Comparison of ENCODE assay signal across 12 cellular contexts in the genomic region with DNA sequence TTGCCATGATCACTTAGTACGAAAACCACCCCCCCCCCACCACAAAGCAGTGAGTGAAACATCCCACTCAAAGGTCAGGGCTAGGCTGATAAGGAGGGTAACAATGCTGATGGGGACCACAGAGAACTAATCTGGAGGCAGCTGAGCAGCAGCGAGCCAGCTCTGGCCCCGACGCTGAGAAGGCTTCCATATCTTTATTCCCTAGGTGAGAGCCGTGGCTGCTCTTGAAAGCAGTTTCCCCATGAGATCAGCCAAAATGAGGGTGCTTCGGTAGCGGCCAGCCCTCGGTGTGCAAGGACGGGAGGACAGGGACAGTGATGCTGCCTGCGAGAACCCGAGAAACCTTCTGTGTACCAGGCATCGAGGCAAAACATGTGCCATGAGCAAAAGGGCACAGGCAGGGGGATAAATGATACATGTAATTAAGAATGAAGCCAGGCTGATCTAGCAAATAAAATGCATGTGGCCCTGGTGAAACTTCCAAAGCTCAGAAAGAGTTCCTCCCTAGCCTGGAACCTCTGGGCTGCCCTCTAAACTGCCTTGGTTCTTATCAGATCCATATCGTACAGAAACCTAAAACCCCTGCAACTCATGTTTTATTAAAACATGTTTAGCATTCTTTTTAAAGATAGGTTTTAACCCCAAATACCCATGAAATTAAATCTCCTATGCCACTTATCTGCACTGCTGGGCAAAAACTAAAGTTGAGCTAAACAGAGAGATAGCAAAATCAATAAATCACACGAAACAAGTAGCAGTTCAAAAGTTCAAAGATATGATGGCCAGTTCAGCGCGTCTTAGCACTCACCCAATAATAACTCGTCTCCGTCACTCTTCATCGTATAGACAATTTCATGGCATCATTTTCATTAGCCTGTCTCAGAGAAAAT.
DNase-seq lines count a peak whose midpoint lies in the region; FAIRE-seq and TF ChIP-seq lines count a peak whose summit lies in the region.
"Had no signal": no experiment of that assay in that cellular context is flagged by ENCODE, and none has a peak within 500 bp of the region (broad histone marks: within the 10 kb centered on the region; RNA-seq: fewer than 3 reads in every experiment).

No MANE protein-coding gene starts in this region.

- H3K9me3 ChIP-seq in Caco-2 (no peaks in the 10 kb centered on the region), cardiac muscle cell (ENCODE audit: low read depth) (no peaks in the 10 kb centered on the region), ovary (no peaks in the 10 kb centered on the region)

- peak overlapping the region; percentile 80 for H3K4me3 Mint-ChIP-seq in Caco-2 (ENCODE audit: unreplicated experiment)
- no peak overlapping the region for H3K4me3 Mint-ChIP-seq in CD14-positive monocyte
- H3K4me3 Mint-ChIP-seq: CD4-positive, alpha-beta memory T cell; T-helper 1 cell treated with Interleukin-12 subunit alpha and Interleukin-12 subunit beta and Interleukin-4 antibody, amounts not matched to agents 30 μg/mL and 1 μg/mL, for 36 hours had no signal

- H3K27me3 Mint-ChIP-seq in Caco-2 (ENCODE audit: insufficient read depth, unreplicated experiment), result no peaks in the 10 kb centered on the region
- H3K27me3 Mint-ChIP-seq in CD14-positive monocyte (ENCODE audit: low read depth in 3 of 3), result no peaks in the 10 kb centered on the region
- H3K27me3 Mint-ChIP-seq: CD4-positive, alpha-beta memory T cell had no signal

- FAIRE-seq in D721Med (lab: Jason Lieb, UNC), result no peak

- H3K4me1 Mint-ChIP-seq in Caco-2 (ENCODE audit: low read depth, unreplicated experiment), result peaks cover 53% of the 10 kb centered on the region
- H3K4me1 Mint-ChIP-seq in CD14-positive monocyte, result peaks cover 23% of the 10 kb centered on the region

- CTCF ChIA-PET in Caco-2 (lab: Charles Lee), result interaction anchor here (1.1 to 1.4 kb wide), 3 partner anchors 8 to 56 kb away, joined by 3 to 4 read pairs (median 3); no protein-coding TSS in a partner anchor

- H3K9me3 Mint-ChIP-seq in Caco-2 (ENCODE audit: unreplicated experiment), result no peaks in the 10 kb centered on the region
- no peaks in the 10 kb centered on the region for H3K9me3 Mint-ChIP-seq in CD14-positive monocyte
- H3K9me3 Mint-ChIP-seq: CD4-positive, alpha-beta memory T cell; T-helper 1 cell treated with Interleukin-12 subunit alpha and Interleukin-12 subunit beta and Interleukin-4 antibody, amounts not matched to agents 30 μg/mL and 1 μg/mL, for 36 hours had no signal

- H3K36me3 Mint-ChIP-seq in Caco-2 (ENCODE audit: insufficient read depth, unreplicated experiment) (peaks cover 23% of the 10 kb centered on the region), CD14-positive monocyte (peaks cover 0 to 7% of the 10 kb centered on the region in 2 donors)

- H3K27me3 ChIP-seq in Caco-2 (replicated peaks; ENCODE audit: control insufficient read depth, insufficient read depth, low read length) (no peaks in the 10 kb centered on the region), cardiac muscle cell (no peaks in the 10 kb centered on the region), ovary (no peaks in the 10 kb centered on the region)

- H3K27ac Mint-ChIP-seq in Caco-2 (ENCODE audit: unreplicated experiment) (peak overlapping the region; percentile 83), CD14-positive monocyte (peak overlapping the region in 3 of 7 donors; percentile 21 to 74 (median 57))
- H3K27ac Mint-ChIP-seq: T-helper 1 cell treated with Interleukin-12 subunit alpha and Interleukin-12 subunit beta and Interleukin-4 antibody, amounts not matched to agents 30 μg/mL and 1 μg/mL, for 36 hours had no signal

- WGBS in ovary, 3 donors, result 24 to 34% (median 27%) methylated on average over 19 of the region's 19 CpGs

- peak in 1 of 2 experiments; percentile 65 for DNase-seq in Caco-2
- DNase-seq in cardiac muscle cell (ENCODE audit: low read depth in 1 of 2, low spot score in 1 of 2), result peak; percentile 41 to 82
- peak in 4 of 5 donors; percentile 32 to 48 (median 36) for DNase-seq in ovary
- DNase-seq in SW 1271 (lab: John Stamatoyannopoulos, UW), result no peak
- no peak for DNase-seq in D721Med (ENCODE audit: insufficient read length, low spot score)
- no peak for DNase-seq in OCI-M2 (lab: John Stamatoyannopoulos, UW; ENCODE audit: unreplicated experiment)
- no peak for DNase-seq in CD14-positive monocyte (ENCODE audit: low spot score)
- DNase-seq: CD4-positive, alpha-beta memory T cell; NCI-H774; posterior cingulate gyrus had no signal

- H3K27ac ChIP-seq in VCaP, result peak overlapping the region; percentile 58
- H3K27ac ChIP-seq in cardiac muscle cell, result peak overlapping the region; percentile 98
- H3K27ac ChIP-seq in ovary, result peak overlapping the region in 1 of 2 donors; percentile 43

- TF ChIP-seq CTCF in Caco-2 (IDR thresholded peaks at IDR 0.05; ENCODE audit: insufficient read depth in 1 of 2, low read depth in 1 of 2, low read length in 1 of 2, severe bottlenecking in 1 of 2, unreplicated experiment in 1 of 2), result no peak
- no peak for TF ChIP-seq CTCF in VCaP (conservative IDR thresholded peaks at IDR 0.05)
- TF ChIP-seq CTCF in cardiac muscle cell (IDR thresholded peaks at IDR 0.05; ENCODE audit: low read depth, low read length), result no peak
- no peak for TF ChIP-seq CTCF in ovary (IDR thresholded peaks at IDR 0.05)
- TF ChIP-seq CTCF in D721Med (IDR thresholded peaks at IDR 0.05; ENCODE audit: insufficient read depth, missing control alignments), result no peak
- TF ChIP-seq CTCF in CD14-positive monocyte (IDR thresholded peaks at IDR 0.05), result no peak

- no TSS peak for BruUV-seq in Caco-2 (replicated peaks; lab: Mats Ljungman, UMichigan)

- TF ChIP-seq EP300 in ovary (IDR thresholded peaks at IDR 0.05), result no peak

- H3K4me1 ChIP-seq in Caco-2 (peaks cover 69% of the 10 kb centered on the region), cardiac muscle cell (ENCODE audit: low read depth) (peaks cover 53% of the 10 kb centered on the region), ovary (ENCODE audit: insufficient read depth) (peaks cover 9% of the 10 kb centered on the region)

- intact Hi-C loops in Caco-2 (cut with micrococcal nuclease; ENCODE audit: unreplicated experiment) (loop anchor here (1.0 to 5.0 kb wide), 10 partner anchors 8 to 335 kb away; no protein-coding TSS in a partner anchor), ovary (cut with DNase I) (loop anchor here in 1 of 4 donors (10.0 kb wide), 1 partner anchor 339 kb away; the partner anchor contains the start of gene FOXP1), CD14-positive monocyte (cut with micrococcal nuclease) (no loop called here)

- TF ChIP-seq POLR2A in ovary (IDR thresholded peaks at IDR 0.05), result no peak

- peak overlapping the region; percentile 16; the same call in 1 of the 2 replicates for H3K4me3 ChIP-seq in Caco-2 (ENCODE audit: low read depth, low read length)
- H3K4me3 ChIP-seq in cardiac muscle cell, result peak overlapping the region; percentile 49
- no peak overlapping the region for H3K4me3 ChIP-seq in ovary

- POLR2A ChIA-PET in Caco-2 (lab: Charles Lee), result interaction anchor here (0.7 to 1.9 kb wide), 2 partner anchors 8 to 239 kb away, joined by 6 to 12 read pairs; no protein-coding TSS in a partner anchor

- H3K36me3 ChIP-seq in Caco-2 (ENCODE audit: control insufficient read depth, insufficient read depth, low read length) (no peaks in the 10 kb centered on the region), cardiac muscle cell (no peaks in the 10 kb centered on the region), ovary (no peaks in the 10 kb centered on the region)

Comparison
In these comparisons a context has a peak if more than half of its experiments do, and no peak if none do; other contexts are left out.
1. DNase-seq: peak in cardiac muscle cell (2 of 2) and ovary (4 of 5); none in SW 1271 (0 of 2), D721Med (single experiment), OCI-M2 (single experiment) and CD14-positive monocyte (single experiment).